ENCODE assay signal across 11 cellular contexts in genomic region chr5:160539431-160539830, GRCh38.
DNase-seq lines count a peak whose midpoint lies in the region; ATAC-seq, FAIRE-seq and TF ChIP-seq lines count a peak whose summit lies in the region.
"Had no signal": no experiment of that assay in that cellular context is flagged by ENCODE, and none has a peak within 500 bp of the region (broad histone marks: within the 10 kb centered on the region; RNA-seq: fewer than 3 reads in every experiment).

No MANE protein-coding gene starts in this region.

- TF ChIP-seq CTCF in keratinocyte (optimal IDR thresholded peaks at IDR 0.05 in 1 of 3, IDR thresholded peaks at IDR 0.05 in 1 of 3, conservative IDR thresholded peaks at IDR 0.05 in 1 of 3; ENCODE audit: extremely low read depth in 1 of 3, insufficient read depth in 2 of 3, low read length in 3 of 3) (no peak), tibial nerve (IDR thresholded peaks at IDR 0.05) (no peak)

- FAIRE-seq in keratinocyte (lab: Jason Lieb, UNC) = no peak

- no peaks in the 10 kb centered on the region for H4K20me1 ChIP-seq in keratinocyte (ENCODE audit: control insufficient read depth, extremely low read depth, insufficient read depth, low read length)

- no peaks in the 10 kb centered on the region for H3K27me3 Mint-ChIP-seq in activated T-helper 2 cell treated with anti-CD3 and anti-CD28 coated beads, Interferon-gamma antibody, Interleukin-2, Interleukin-4, amounts not matched to agents 10 μg/mL and 5 μg/mL and 100 μg/mL, durations not matched to agents 14 hours and 24 hours and 36 hours (ENCODE audit: low read depth)
- H3K27me3 Mint-ChIP-seq: CD4-positive, alpha-beta T cell had no signal

- H3K4me1 ChIP-seq in keratinocyte (ENCODE audit: control insufficient read depth, extremely low read depth, insufficient read depth, low read length) = peaks cover 34% of the 10 kb centered on the region
- no peaks in the 10 kb centered on the region for H3K4me1 ChIP-seq in tibial nerve

- in situ Hi-C loops in Caki2 (cut with HindIII; ENCODE audit: low pct_unique_long_range_greater_than_20kb, low sequenced_read_pairs) = no loop called here

- WGBS in tibial nerve, 2 donors = 71 to 75% methylated on average over 1 of the region's 1 CpG

- dilution Hi-C loops in keratinocyte (cut with MboI; ENCODE audit: extremely low pct_ligation_motif_present, low sequenced_read_pairs) = no loop called here

- no peaks in the 10 kb centered on the region for H3K9me1 ChIP-seq in keratinocyte (ENCODE audit: control insufficient read depth, extremely low read depth, insufficient read depth, low read length)

- H3K27me3 ChIP-seq in keratinocyte (ENCODE audit: control insufficient read depth, extremely low read depth, insufficient read depth, low read length) (no peaks in the 10 kb centered on the region), tibial nerve (no peaks in the 10 kb centered on the region)

- H3K9ac ChIP-seq in keratinocyte (ENCODE audit: control insufficient read depth, extremely low read depth, insufficient read depth, low read length) = no peak overlapping the region

- H3K27ac ChIP-seq in keratinocyte (ENCODE audit: control insufficient read depth, insufficient read depth, low read length) = no peak overlapping the region
- H3K27ac ChIP-seq in tibial nerve = no peak overlapping the region

- H3K4me3 ChIP-seq in keratinocyte (ENCODE audit: control insufficient read depth in 2 of 3, extremely low read depth in 1 of 3, insufficient read depth in 2 of 3, low read depth in 1 of 3, low read length in 3 of 3) (no peak overlapping the region), tibial nerve (no peak overlapping the region)
- H3K4me3 ChIP-seq: lung had no signal

- no peak for TF ChIP-seq POLR2A in tibial nerve (IDR thresholded peaks at IDR 0.05)

- no peak overlapping the region for H3K4me3 Mint-ChIP-seq in activated T-helper 2 cell treated with anti-CD3 and anti-CD28 coated beads, Interferon-gamma antibody, Interleukin-2, Interleukin-4, amounts not matched to agents 10 μg/mL and 5 μg/mL and 100 μg/mL, durations not matched to agents 14 hours and 24 hours and 36 hours (ENCODE audit: low read depth)
- H3K4me3 Mint-ChIP-seq: CD4-positive, alpha-beta T cell had no signal

- peaks cover 32% of the 10 kb centered on the region for H3K4me1 Mint-ChIP-seq in activated T-helper 2 cell treated with anti-CD3 and anti-CD28 coated beads, Interferon-gamma antibody, Interleukin-2, Interleukin-4, amounts not matched to agents 10 μg/mL and 5 μg/mL and 100 μg/mL, durations not matched to agents 14 hours and 24 hours and 36 hours (ENCODE audit: low read depth)

- peaks cover 5% of the 10 kb centered on the region for H3K36me3 Mint-ChIP-seq in activated T-helper 2 cell treated with anti-CD3 and anti-CD28 coated beads, Interferon-gamma antibody, Interleukin-2, Interleukin-4, amounts not matched to agents 10 μg/mL and 5 μg/mL and 100 μg/mL, durations not matched to agents 14 hours and 24 hours and 36 hours (ENCODE audit: low read depth)

- H2AFZ ChIP-seq in keratinocyte (ENCODE audit: control insufficient read depth, low read length) = no peak overlapping the region

- H3K27ac Mint-ChIP-seq in activated T-helper 2 cell treated with anti-CD3 and anti-CD28 coated beads, Interferon-gamma antibody, Interleukin-2, Interleukin-4, amounts not matched to agents 10 μg/mL and 5 μg/mL and 100 μg/mL, durations not matched to agents 14 hours and 24 hours and 36 hours = no peak overlapping the region
- H3K27ac Mint-ChIP-seq: CD4-positive, alpha-beta T cell had no signal

- intact Hi-C loops in activated T-helper 2 cell treated with anti-CD3 and anti-CD28 coated beads, Interferon-gamma antibody, Interleukin-2, Interleukin-4, amounts not matched to agents 10 μg/mL and 5 μg/mL and 100 μg/mL, durations not matched to agents 14 hours and 24 hours and 36 hours (cut with micrococcal nuclease) = loop anchor here (1.0 to 10.0 kb wide), 9 partner anchors 8 to 525 kb away; no protein-coding TSS in a partner anchor

- peak overlapping the region; percentile 27 for H3K4me2 ChIP-seq in keratinocyte (ENCODE audit: control insufficient read depth, extremely low read depth, insufficient read depth, low read depth, low read length)

- peak; percentile 74 for ATAC-seq in GM18870 (IDR thresholded peaks at IDR 0.05; ENCODE audit: unreplicated experiment)

- peak; percentile 51 for DNase-seq in Caki2 (ENCODE audit: low read depth)
- DNase-seq in HK-2 (ENCODE audit: unreplicated experiment) = peak; percentile 32
- DNase-seq in keratinocyte (ENCODE audit: low read depth, low spot score) = no peak
- no peak for DNase-seq in activated T-helper 2 cell treated with anti-CD3 and anti-CD28 coated beads, Interferon-gamma antibody, Interleukin-2, Interleukin-4, amounts not matched to agents 10 μg/mL and 5 μg/mL and 100 μg/mL, durations not matched to agents 14 hours and 24 hours and 36 hours (ENCODE audit: low spot score)
- no peak for DNase-seq in cerebellar nuclear complex (lab: John Stamatoyannopoulos, UW)
- DNase-seq in NCI-H524 (lab: John Stamatoyannopoulos, UW) = no peak
- no peak for DNase-seq in tibial nerve (ENCODE audit: low spot score in 2 of 2)
- DNase-seq: CD4-positive, alpha-beta T cell; occipital lobe had no signal

- H3K9me3 ChIP-seq in keratinocyte (ENCODE audit: control insufficient read depth, low read depth, low read length) = no peaks in the 10 kb centered on the region
- H3K9me3 ChIP-seq in tibial nerve = no peaks in the 10 kb centered on the region

- H3K9me3 Mint-ChIP-seq in activated T-helper 2 cell treated with anti-CD3 and anti-CD28 coated beads, Interferon-gamma antibody, Interleukin-2, Interleukin-4, amounts not matched to agents 10 μg/mL and 5 μg/mL and 100 μg/mL, durations not matched to agents 14 hours and 24 hours and 36 hours = no peaks in the 10 kb centered on the region
- H3K9me3 Mint-ChIP-seq: CD4-positive, alpha-beta T cell had no signal

- H3K79me2 ChIP-seq in keratinocyte (ENCODE audit: control insufficient read depth, insufficient read depth, low read length) = no peaks in the 10 kb centered on the region

- no peak for TF ChIP-seq EP300 in tibial nerve (IDR thresholded peaks at IDR 0.05)

- H3K36me3 ChIP-seq in keratinocyte (ENCODE audit: control insufficient read depth in 2 of 2, extremely low read depth in 1 of 2, insufficient read depth in 2 of 2, low read length in 2 of 2) (no peaks in the 10 kb centered on the region), tibial nerve (no peaks in the 10 kb centered on the region)

Comparison
In these comparisons a context has a peak if more than half of its experiments do, and no peak if none do; other contexts are left out.
1. DNase-seq: peak in Caki2 (single experiment) and HK-2 (single experiment); none in keratinocyte (single experiment), activated T-helper 2 cell treated with anti-CD3 and anti-CD28 coated beads, Interferon-gamma antibody, Interleukin-2, Interleukin-4, amounts not matched to agents 10 μg/mL and 5 μg/mL and 100 μg/mL, durations not matched to agents 14 hours and 24 hours and 36 hours (single experiment), cerebellar nuclear complex (0 of 2), NCI-H524 (0 of 2) and tibial nerve (0 of 2).